In genomic region chr1:3796215-3797193, GRCh38 we compare ENCODE assay signal across 8 cellular contexts. TPM values are rescaled to one million over a fixed set of nuclear protein-coding genes. Genes with fewer than 3 reads are reported as not detected.
DNase-seq lines count a peak whose midpoint lies in the region; ATAC-seq and TF ChIP-seq lines count a peak whose summit lies in the region.

LRRC47 (minus strand) TSS chr1:3796498; CDS start chr1:3796476, 22 bp downstream.

- in situ Hi-C loops in transverse colon (cut with MboI; ENCODE audit: low pct_ligation_motif_present in 1 of 4, low pct_unique_long_range_greater_than_20kb in 1 of 4, low sequenced_read_pairs in 3 of 4): no loop called here

- peak; percentile 70 for TF ChIP-seq POLR2A in transverse colon (IDR thresholded peaks at IDR 0.05)

- WGBS in adipose tissue, 3 donors: 3 to 6% (median 5%) methylated on average over 45 to 63 of the region's 63 CpGs
- 7 to 9% methylated on average over 13 to 33 of the region's 63 CpGs for WGBS in transverse colon (ENCODE audit: low coverage in 1 of 2), 2 donors

- H3K36me3 ChIP-seq in transverse colon: no peaks in the 10 kb centered on the region

- H3K27ac ChIP-seq in adipose tissue (ENCODE audit: low read depth, low read length) (no peak within 1 kb of the TSS), transverse colon (peak within 1 kb of the TSS; percentile 71 to 87 (median 84))

- peaks cover 10% of the 10 kb centered on the region for H3K27me3 ChIP-seq in transverse colon

- DNase-seq in GM12865 (ENCODE audit: low read depth) (peak; percentile 95), NCI-H128 (lab: John Stamatoyannopoulos, UW; ENCODE audit: unreplicated experiment) (peak; percentile 90), T-helper 1 cell (peak; percentile 83 to 93 (median 92)), cardiac septum (ENCODE audit: low spot score) (peak; percentile 98), pons (ENCODE audit: low spot score) (peak; percentile 89), transverse colon (peak; percentile 95)

- no peak for TF ChIP-seq EP300 in transverse colon (IDR thresholded peaks at IDR 0.05; ENCODE audit: low read depth)

- H3K4me3 ChIP-seq in GM12865 (ENCODE audit: low read depth, low read length) (peak within 1 kb of the TSS; percentile 58), transverse colon (peak within 1 kb of the TSS; percentile 88 to 99 (median 96))

- no peak for TF ChIP-seq CTCF in GM12865 (IDR thresholded peaks at IDR 0.05; ENCODE audit: insufficient read depth, low read depth, low read length, missing control alignments)
- TF ChIP-seq CTCF in transverse colon (IDR thresholded peaks at IDR 0.05): peak in 2 of 5 experiments; percentile 11 to 12

- peaks cover 24 to 40% (median 28%) of the 10 kb centered on the region in 4 donors for H3K4me1 ChIP-seq in transverse colon

- peak; percentile 97 for ATAC-seq in HG02642 (IDR thresholded peaks at IDR 0.05; ENCODE audit: poor library complexity, unreplicated experiment)

- no peaks in the 10 kb centered on the region for H3K9me3 ChIP-seq in transverse colon

- intact Hi-C loops in cardiac septum (cut with DNase I) (loop anchor here (2.0 to 10.0 kb wide), 3 partner anchors 50 to 172 kb away; partner anchors contain the start of genes C1orf174 and TPRG1L), transverse colon (cut with DNase I; ENCODE audit: low total_unique reads) (no loop called here)

RNA-seq across cellular contexts. Expression of gene LRRC47, which starts in this region (rescaled TPM):
- 10 to 100 TPM; 21.4 to 25.4 (median 22.2) TPM for polyA plus RNA-seq in adipose tissue
- total RNA-seq in cardiac septum (63.1 TPM), transverse colon (10 to 100 TPM; 30.6 to 50.5 (median 38.0) TPM)
